Comparison of ENCODE assay signal across 11 cellular contexts in genomic region chr7:45894665-45895062, GRCh38. TPM values are rescaled to one million over a fixed set of nuclear protein-coding genes. Genes with fewer than 3 reads are reported as not detected.
"Had no signal": no experiment of that assay in that cellular context is flagged by ENCODE, and none has a peak within 500 bp of the region (broad histone marks: within the 10 kb centered on the region; RNA-seq: fewer than 3 reads in every experiment).

No MANE protein-coding gene starts in this region.

- H3K4me3 ChIP-seq: GM23248, HAP-1, K562 had no signal

- H3K27ac ChIP-seq: GM23248, HL-60 had no signal

- H3K36me3 ChIP-seq: HAP-1 had no signal

- H3K27ac Mint-ChIP-seq: HFFc6 had no signal

- FAIRE-seq: K562 had no signal

- ATAC-seq: HCT116, K562 had no signal

- H3K9ac ChIP-seq: GM23248 had no signal

- H3K9me3 ChIP-seq: HAP-1 had no signal

- H3K4me1 ChIP-seq: HAP-1 had no signal

- DNase-seq: GM23248, GOT3, H7, HFFc6, IMR-90 had no signal

- H3K4me3 Mint-ChIP-seq: HFFc6 had no signal

RNA-seq across cellular contexts. Expression of gene IGFBP1, which starts 6.4 kb away (rescaled TPM):
- total RNA-seq: H4, H7, HFFc6, IMR-90, K562 had no signal
- polyA plus RNA-seq: IMR-90, K562 had no signal

RNA-seq across cellular contexts. Expression of gene CCDC201, which starts 21.8 kb away (rescaled TPM):
- total RNA-seq: GM23248, H7, HFFc6, HT1080, IMR-90, K562 had no signal
- polyA plus RNA-seq: GM23248, IMR-90, K562 had no signal

RNA-seq across cellular contexts. Expression of gene IGFBP3, which starts 26.4 kb away (rescaled TPM):
- total RNA-seq: HT1080 had no signal
